Comparison of ENCODE assay signal across 12 cellular contexts in the genomic region with DNA sequence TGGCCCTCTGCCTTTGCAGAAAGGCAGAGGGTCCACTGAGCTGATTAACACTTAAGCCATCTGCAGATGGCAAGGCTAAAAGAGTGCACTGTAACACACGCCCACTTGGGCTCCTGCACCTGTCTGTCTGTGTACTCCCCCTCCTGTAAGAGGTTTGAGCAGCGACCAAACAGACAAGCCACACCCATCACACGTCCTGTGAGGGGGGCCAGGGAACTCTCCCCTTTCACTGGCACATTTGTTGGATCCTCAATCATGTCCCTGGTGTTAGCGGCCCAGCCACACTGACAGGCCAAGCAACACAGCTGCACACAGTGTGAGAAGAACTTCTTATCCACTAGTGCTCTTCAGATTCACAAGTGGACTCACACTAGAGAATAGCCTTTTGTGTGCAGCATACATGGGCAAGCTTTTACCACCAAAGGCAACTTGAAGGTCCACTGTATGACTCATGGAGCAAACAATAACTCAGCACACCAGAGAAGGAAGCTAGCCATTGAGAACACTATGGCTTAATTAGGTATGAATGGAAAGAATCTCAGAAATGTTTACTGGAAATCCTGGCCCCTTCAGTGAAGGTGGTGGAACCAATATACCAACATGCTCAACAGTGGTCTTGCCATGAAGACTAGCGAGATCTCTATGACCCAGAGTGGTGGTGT. TPM values are rescaled to one million over a fixed set of nuclear protein-coding genes. Genes with fewer than 3 reads are reported as not detected.
DNase-seq lines count a peak whose midpoint lies in the region; ATAC-seq lines count a peak whose summit lies in the region.
"Had no signal": no experiment of that assay in that cellular context is flagged by ENCODE, and none has a peak within 500 bp of the region (broad histone marks: within the 10 kb centered on the region; RNA-seq: fewer than 3 reads in every experiment).

No MANE protein-coding gene starts in this region.

- no peak overlapping the region for H3K4me3 Mint-ChIP-seq in activated CD8-positive, alpha-beta memory T cell treated with anti-CD3 and anti-CD28 coated beads, Interleukin-2, amount 10 ng/mL, durations not matched to agents 7 days and 5 days
- H3K4me3 Mint-ChIP-seq: stimulated activated naive B cell treated with anti-CD40 and anti-IgM and Interleukin-4, amounts not matched to agents 10 μg/mL and 1 μg/mL and 100 μg/mL, for 72 hours had no signal

- CTCF ChIA-PET in activated CD8-positive, alpha-beta memory T cell treated with anti-CD3 and anti-CD28 coated beads, Interleukin-2, amount 10 ng/mL, durations not matched to agents 7 days and 5 days (lab: Charles Lee) = no interaction called here

- no peak overlapping the region for H3K27ac Mint-ChIP-seq in activated CD8-positive, alpha-beta memory T cell treated with anti-CD3 and anti-CD28 coated beads, Interleukin-2, amount 10 ng/mL, durations not matched to agents 7 days and 5 days
- H3K27ac Mint-ChIP-seq: stimulated activated naive B cell treated with anti-CD40 and anti-IgM and Interleukin-4, amounts not matched to agents 10 μg/mL and 1 μg/mL and 100 μg/mL, for 72 hours had no signal

- H3K27ac ChIP-seq in epithelial cell of prostate = peak overlapping the region; percentile 2
- H3K27ac ChIP-seq: prostate gland, VCaP had no signal

- H3K36me3 Mint-ChIP-seq in activated CD8-positive, alpha-beta memory T cell treated with anti-CD3 and anti-CD28 coated beads, Interleukin-2, amount 10 ng/mL, durations not matched to agents 7 days and 5 days = no peaks in the 10 kb centered on the region
- H3K36me3 Mint-ChIP-seq: stimulated activated naive B cell treated with anti-CD40 and anti-IgM and Interleukin-4, amounts not matched to agents 10 μg/mL and 1 μg/mL and 100 μg/mL, for 72 hours had no signal

- H3K9me3 Mint-ChIP-seq in activated CD8-positive, alpha-beta memory T cell treated with anti-CD3 and anti-CD28 coated beads, Interleukin-2, amount 10 ng/mL, durations not matched to agents 7 days and 5 days (ENCODE audit: low read depth) = no peaks in the 10 kb centered on the region
- H3K9me3 Mint-ChIP-seq: stimulated activated naive B cell treated with anti-CD40 and anti-IgM and Interleukin-4, amounts not matched to agents 10 μg/mL and 1 μg/mL and 100 μg/mL, for 72 hours had no signal

- H3K27me3 Mint-ChIP-seq in activated CD8-positive, alpha-beta memory T cell treated with anti-CD3 and anti-CD28 coated beads, Interleukin-2, amount 10 ng/mL, durations not matched to agents 7 days and 5 days = no peaks in the 10 kb centered on the region

- DNase-seq in NCI-H2171 treated with DMSO at 0.1 percent for 48 hours (lab: John Stamatoyannopoulos, UW) (peak; percentile 0), NCI-H2171 (lab: John Stamatoyannopoulos, UW) (no peak), NCI-H510A (lab: John Stamatoyannopoulos, UW) (peak; percentile 77), epithelial cell of prostate (ENCODE audit: low read depth, low spot score) (peak; percentile 6), stromal cell of bone marrow (ENCODE audit: low read depth) (peak; percentile 3), NCI-H526 treated with DMSO at 0.1 percent for 48 hours (lab: John Stamatoyannopoulos, UW) (no peak)
- DNase-seq in activated CD8-positive, alpha-beta memory T cell treated with anti-CD3 and anti-CD28 coated beads, Interleukin-2, amount 10 ng/mL, durations not matched to agents 7 days and 5 days = no peak
- DNase-seq: amygdala; stimulated activated naive B cell treated with anti-CD40 and anti-IgM and Interleukin-4, amounts not matched to agents 10 μg/mL and 1 μg/mL and 100 μg/mL, for 72 hours had no signal

- ATAC-seq in activated CD8-positive, alpha-beta memory T cell treated with anti-CD3 and anti-CD28 coated beads, Interleukin-2, amount 10 ng/mL, durations not matched to agents 7 days and 5 days = no peak
- ATAC-seq in HG03442 (IDR thresholded peaks at IDR 0.05; ENCODE audit: unreplicated experiment) = no peak
- ATAC-seq: stimulated activated naive B cell treated with anti-CD40 and anti-IgM and Interleukin-4, amounts not matched to agents 10 μg/mL and 1 μg/mL and 100 μg/mL, for 72 hours had no signal

- no peaks in the 10 kb centered on the region for H3K4me1 Mint-ChIP-seq in activated CD8-positive, alpha-beta memory T cell treated with anti-CD3 and anti-CD28 coated beads, Interleukin-2, amount 10 ng/mL, durations not matched to agents 7 days and 5 days
- H3K4me1 Mint-ChIP-seq: stimulated activated naive B cell treated with anti-CD40 and anti-IgM and Interleukin-4, amounts not matched to agents 10 μg/mL and 1 μg/mL and 100 μg/mL, for 72 hours had no signal

RNA-seq across cellular contexts. Expression of gene UTP14A, which starts 29.1 kb away (rescaled TPM):
- total RNA-seq in activated CD8-positive, alpha-beta memory T cell treated with anti-CD3 and anti-CD28 coated beads, Interleukin-2, amount 10 ng/mL, durations not matched to agents 7 days and 5 days = 10 to 100 TPM; 22.8 to 37.0 TPM

RNA-seq across cellular contexts. Expression of gene ZDHHC9, which starts 33.2 kb away (rescaled TPM):
- total RNA-seq in activated CD8-positive, alpha-beta memory T cell treated with anti-CD3 and anti-CD28 coated beads, Interleukin-2, amount 10 ng/mL, durations not matched to agents 7 days and 5 days = 1 to 10 TPM; 5.5 to 7.3 TPM

Comparison
In these comparisons a context has a peak if more than half of its experiments do, and no peak if none do; other contexts are left out.
1. DNase-seq: peak in NCI-H2171 treated with DMSO at 0.1 percent for 48 hours (single experiment), NCI-H510A (single experiment), epithelial cell of prostate (single experiment) and stromal cell of bone marrow (single experiment); none in NCI-H2171 (single experiment), activated CD8-positive, alpha-beta memory T cell treated with anti-CD3 and anti-CD28 coated beads, Interleukin-2, amount 10 ng/mL, durations not matched to agents 7 days and 5 days (single experiment) and NCI-H526 treated with DMSO at 0.1 percent for 48 hours (single experiment).